9 cellular contexts compared by ENCODE assay signal in the genomic region with DNA sequence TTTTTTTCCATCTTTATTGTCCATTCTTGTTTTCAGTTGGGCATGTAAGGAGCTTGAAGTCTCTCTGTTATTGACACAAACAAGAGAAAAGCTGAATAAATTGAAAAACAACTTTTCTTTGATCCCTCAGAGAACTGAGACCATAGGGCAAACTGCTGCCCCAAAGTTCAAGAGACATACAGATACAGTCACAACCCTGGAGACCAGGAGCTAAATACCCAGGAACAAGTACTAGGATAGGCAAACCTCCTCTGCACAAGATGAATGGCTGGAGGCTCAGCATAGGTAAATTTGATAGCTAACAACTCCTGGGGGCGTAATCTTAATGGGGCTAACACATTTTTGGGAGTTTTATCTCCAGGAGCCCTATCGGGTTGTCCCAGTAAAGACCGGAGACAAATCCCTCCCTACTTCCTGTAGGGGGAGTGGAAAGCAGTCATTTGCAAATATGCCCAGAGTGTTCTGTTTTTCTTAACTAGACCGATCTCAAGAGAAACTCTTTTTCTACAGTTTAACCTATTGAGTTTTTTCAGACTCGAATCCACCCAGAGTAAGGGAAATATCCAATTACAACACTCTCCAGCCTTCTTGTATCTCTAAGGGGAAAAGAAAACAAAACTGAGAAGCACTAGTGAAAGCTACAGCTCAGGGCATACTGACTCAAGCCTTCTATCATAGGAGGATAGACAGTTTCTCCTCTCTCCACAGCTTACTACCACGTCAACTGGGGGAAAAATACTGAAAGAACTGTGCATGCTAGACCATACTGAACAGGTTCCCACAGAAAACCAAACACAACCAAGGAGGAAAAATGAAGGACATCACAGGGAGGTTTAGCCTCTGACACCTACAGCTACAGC. TPM values are rescaled to one million over a fixed set of nuclear protein-coding genes. Genes with fewer than 3 reads are reported as not detected.
DNase-seq lines count a peak whose midpoint lies in the region; ATAC-seq and TF ChIP-seq lines count a peak whose summit lies in the region.
"Had no signal": no experiment of that assay in that cellular context is flagged by ENCODE, and none has a peak within 500 bp of the region (broad histone marks: within the 10 kb centered on the region; RNA-seq: fewer than 3 reads in every experiment).

No MANE protein-coding gene starts in this region.

- TF ChIP-seq CTCF in DND-41 (IDR thresholded peaks at IDR 0.05; ENCODE audit: borderline replicate concordance, extremely low read depth, low read length, poor library complexity, severe bottlenecking), result no peak
- peak; percentile 35 for TF ChIP-seq CTCF in epithelial cell of proximal tubule (conservative IDR thresholded peaks at IDR 0.05; ENCODE audit: low read depth, low read length)
- no peak for TF ChIP-seq CTCF in upper lobe of right lung (IDR thresholded peaks at IDR 0.05)
- no peak for TF ChIP-seq CTCF in stomach (IDR thresholded peaks at IDR 0.05)

- peak overlapping the region; percentile 31; the same call in 1 of the 2 replicates for H2AFZ ChIP-seq in DND-41 (ENCODE audit: low read depth, low read length)

- DNase-seq in DND-41, result no peak
- DNase-seq in epithelial cell of proximal tubule (ENCODE audit: low read depth), result no peak
- no peak for DNase-seq in upper lobe of right lung
- no peak for DNase-seq in stomach
- DNase-seq in NCI-H1105 treated with DMSO at 0.1 percent for 48 hours (lab: John Stamatoyannopoulos, UW), result no peak
- DNase-seq in Right ventricle myocardium inferior (ENCODE audit: missing footprints), result no peak

- H3K27me3 ChIP-seq in DND-41 (ENCODE audit: insufficient read depth, low read length, poor library complexity), result no peaks in the 10 kb centered on the region
- H3K27me3 ChIP-seq in HUES6 (ENCODE audit: control insufficient read depth, insufficient read depth, low read length), result no peaks in the 10 kb centered on the region
- H3K27me3 ChIP-seq in upper lobe of right lung, result no peaks in the 10 kb centered on the region
- no peaks in the 10 kb centered on the region for H3K27me3 ChIP-seq in stomach

- no peak for TF ChIP-seq EP300 in stomach (IDR thresholded peaks at IDR 0.05)

- WGBS in stomach, 5 donors, result 6 to 39% (median 14%) methylated on average over 6 of the region's 6 CpGs

- H3K27ac ChIP-seq in DND-41 (ENCODE audit: low read length) (no peak overlapping the region), HUES6 (ENCODE audit: low read depth, low read length) (no peak overlapping the region), upper lobe of right lung (no peak overlapping the region), stomach (no peak overlapping the region)

- no peaks in the 10 kb centered on the region for H3K36me3 ChIP-seq in DND-41 (ENCODE audit: insufficient read depth, low read length)
- no peaks in the 10 kb centered on the region for H3K36me3 ChIP-seq in HUES6 (ENCODE audit: control insufficient read depth, insufficient read depth, low read length)
- no peaks in the 10 kb centered on the region for H3K36me3 ChIP-seq in upper lobe of right lung
- H3K36me3 ChIP-seq in stomach, result no peaks in the 10 kb centered on the region

- no peaks in the 10 kb centered on the region for H4K20me1 ChIP-seq in DND-41 (ENCODE audit: insufficient read depth, low read length)

- H3K79me2 ChIP-seq in DND-41 (ENCODE audit: insufficient read depth, low read length), result no peaks in the 10 kb centered on the region

- no peak overlapping the region for H3K4me3 ChIP-seq in DND-41 (ENCODE audit: low read depth in 1 of 2, low read length in 2 of 2)
- H3K4me3 ChIP-seq in HUES6 (ENCODE audit: low read depth, low read length), result peak overlapping the region; percentile 32; the same call in 1 of the 2 replicates
- H3K4me3 ChIP-seq in epithelial cell of proximal tubule (ENCODE audit: low read depth, low read length), result peak overlapping the region; percentile 39
- H3K4me3 ChIP-seq in upper lobe of right lung, result peak overlapping the region; percentile 23
- H3K4me3 ChIP-seq in stomach, result peak overlapping the region in 2 of 4 donors; percentile 7 to 18

- H3K9me3 ChIP-seq in DND-41 (ENCODE audit: insufficient read depth, low read length, severe bottlenecking) (no peaks in the 10 kb centered on the region), HUES6 (ENCODE audit: control insufficient read depth, insufficient read depth, low read depth, low read length) (peaks cover 4% of the 10 kb centered on the region), upper lobe of right lung (no peaks in the 10 kb centered on the region), stomach (peaks cover 0 to under 1% (median 0%) of the 10 kb centered on the region in 4 donors)

- TF ChIP-seq POLR2A in stomach (IDR thresholded peaks at IDR 0.05), result no peak

- H3K9ac ChIP-seq in DND-41 (ENCODE audit: low read depth, low read length) (no peak overlapping the region), HUES6 (ENCODE audit: low read length) (no peak overlapping the region)

- peak overlapping the region; percentile 39; the same call in 1 of the 2 replicates for H3K4me2 ChIP-seq in DND-41 (ENCODE audit: insufficient read depth, low read length)

- ATAC-seq in DND-41 (ENCODE audit: insufficient read depth, low read depth) (no peak), GM21576 (IDR thresholded peaks at IDR 0.05; ENCODE audit: unreplicated experiment) (peak; percentile 68), upper lobe of right lung (no peak), Right ventricle myocardium inferior (no peak)

- intact Hi-C loops in upper lobe of right lung (cut with DNase I), result no loop called here
- intact Hi-C loops in stomach (cut with DNase I; ENCODE audit: low total_unique reads), result no loop called here
- intact Hi-C loops in Right ventricle myocardium inferior (cut with DNase I), result no loop called here

- no peaks in the 10 kb centered on the region for H3K4me1 ChIP-seq in DND-41 (ENCODE audit: insufficient read depth, low read length)
- peaks cover 7% of the 10 kb centered on the region for H3K4me1 ChIP-seq in HUES6 (ENCODE audit: control insufficient read depth, insufficient read depth, low read length)
- H3K4me1 ChIP-seq in upper lobe of right lung, result no peaks in the 10 kb centered on the region
- no peaks in the 10 kb centered on the region for H3K4me1 ChIP-seq in stomach

RNA-seq across cellular contexts. Expression of a gene that starts 23.1 kb away (rescaled TPM):
- total RNA-seq in epithelial cell of proximal tubule (not detected in 2 replicates), upper lobe of right lung (not detected), stomach (not detected), Right ventricle myocardium inferior (not detected)
- not detected for polyA plus RNA-seq in stomach
- polyA plus RNA-seq: IgD-negative memory B cell had no signal

RNA-seq across cellular contexts. Expression of a gene that starts 25.3 kb away (rescaled TPM):
- total RNA-seq in epithelial cell of proximal tubule, result not detected in 2 replicates
- total RNA-seq in upper lobe of right lung, result not detected
- total RNA-seq in stomach, result not detected
- polyA plus RNA-seq in stomach, result not detected
- not detected for total RNA-seq in Right ventricle myocardium inferior
- polyA plus RNA-seq: IgD-negative memory B cell had no signal

RNA-seq across cellular contexts. Expression of a gene that starts 34.2 kb away (rescaled TPM):
- total RNA-seq in epithelial cell of proximal tubule, result 18.7 and 24.4 TPM in 2 replicates
- total RNA-seq in upper lobe of right lung, result 26.3 TPM
- 100 to 1,000 TPM in 1 of 5 donors, 10 to 100 TPM in 2, 1 to 10 TPM in 2; 4.9 to 106 (median 23.7) TPM for total RNA-seq in stomach
- polyA plus RNA-seq in stomach, result 10 to 100 TPM; 21.0 to 28.1 (median 22.0) TPM
- 20.7 TPM for total RNA-seq in Right ventricle myocardium inferior

Comparison
In these comparisons a context has a peak if more than half of its experiments do, and no peak if none do; other contexts are left out.
1. H3K4me3 ChIP-seq: peak in HUES6 (single experiment), epithelial cell of proximal tubule (single experiment) and upper lobe of right lung (single experiment); none in DND-41 (0 of 2).